ENCODE assay signal across 8 cellular contexts in genomic region chr3:128123538-128124368, GRCh38. TPM values are rescaled to one million over a fixed set of nuclear protein-coding genes. Genes with fewer than 3 reads are reported as not detected.
DNase-seq lines count a peak whose midpoint lies in the region; ATAC-seq and TF ChIP-seq lines count a peak whose summit lies in the region.

RUVBL1 (minus strand) TSS chr3:128123812; CDS start chr3:128123724, 88 bp downstream.

- peak within 1 kb of the TSS; percentile 93 for H3K9ac ChIP-seq in SK-N-SH

- H3K9me3 ChIP-seq in SK-N-SH (no peaks in the 10 kb centered on the region), suprapubic skin (no peaks in the 10 kb centered on the region)

- POLR2A ChIA-PET in SK-N-SH (lab: Yijun Ruan, JAX), result interaction anchor here (0.5 to 1.7 kb wide), 8 partner anchors 10 to 557 kb away, joined by 3 to 17 read pairs (median 4); partner anchors contain the start of gene EEFSEC

- H3F3A ChIP-seq in SK-N-SH (replicated peaks; ENCODE audit: insufficient read depth), result no peaks in the 10 kb centered on the region

- H3K27me3 ChIP-seq in SK-N-SH (ENCODE audit: insufficient read depth) (no peaks in the 10 kb centered on the region), suprapubic skin (no peaks in the 10 kb centered on the region)

- H3K9me2 ChIP-seq in SK-N-SH, result no peaks in the 10 kb centered on the region

- H3K27ac ChIP-seq in SK-N-SH (ENCODE audit: low read depth in 2 of 2, low read length in 1 of 2) (peak within 1 kb of the TSS; percentile 82 to 93), suprapubic skin (peak within 1 kb of the TSS; percentile 68)

- CTCF ChIA-PET in SK-N-SH (lab: Yijun Ruan, JAX), result interaction anchor here (0.6 to 10.8 kb wide), 12 partner anchors 9 to 557 kb away, joined by 3 to 89 read pairs (median 4); partner anchors contain the start of gene EEFSEC

- peak in 1 of 2 donors; percentile 60 for TF ChIP-seq POLR2A in suprapubic skin (IDR thresholded peaks at IDR 0.05)

- no peak for TF ChIP-seq RAD21 in SK-N-SH (IDR thresholded peaks at IDR 0.05; ENCODE audit: low read length)

- H3K4me1 ChIP-seq in SK-N-SH (ENCODE audit: control insufficient read depth in 1 of 2, insufficient read depth in 2 of 2, low read depth in 1 of 2, low read length in 1 of 2) (peaks cover 0 to 14% of the 10 kb centered on the region in 2 experiments; a peak in 2 of 4 replicates), suprapubic skin (peaks cover 12% of the 10 kb centered on the region)

- peak within 1 kb of the TSS; percentile 92 for H3K4me2 ChIP-seq in SK-N-SH

- H2AFZ ChIP-seq in SK-N-SH (ENCODE audit: low read depth), result peak within 1 kb of the TSS; percentile 90

- TF ChIP-seq EP300 in SK-N-SH (IDR thresholded peaks at IDR 0.05; ENCODE audit: borderline replicate concordance in 1 of 2, low read depth in 1 of 2, low read length in 1 of 2) (no peak), suprapubic skin (IDR thresholded peaks at IDR 0.05) (no peak)

- whole genome bisulfite sequencing in SK-N-SH (ENCODE audit: low lambda C conversion rate), result 11% methylated on average over 17 of the region's 47 CpGs
- 5% methylated on average over 29 of the region's 47 CpGs for WGBS in suprapubic skin

- H3K4me3 ChIP-seq in SK-N-SH (ENCODE audit: low read depth in 2 of 2, low read length in 1 of 2), result peak within 1 kb of the TSS; percentile 98 to 99
- peak within 1 kb of the TSS; percentile 74 for H3K4me3 ChIP-seq in suprapubic skin

- H3K79me2 ChIP-seq in SK-N-SH (ENCODE audit: insufficient read depth), result peaks cover 27% of the 10 kb centered on the region

- H4K20me1 ChIP-seq in SK-N-SH (ENCODE audit: insufficient read depth), result no peaks in the 10 kb centered on the region

- H3K36me3 ChIP-seq in SK-N-SH (replicated peaks in 1 of 2; ENCODE audit: control insufficient read depth in 1 of 2, insufficient read depth in 2 of 2, low read length in 1 of 2), result peaks cover 4 to 6% of the 10 kb centered on the region in 2 experiments
- no peaks in the 10 kb centered on the region for H3K36me3 ChIP-seq in suprapubic skin

- no peak for TF ChIP-seq CTCF in SK-N-SH (IDR thresholded peaks at IDR 0.05)
- TF ChIP-seq CTCF in suprapubic skin (IDR thresholded peaks at IDR 0.05), result no peak

- DNase-seq in GM04504 (ENCODE audit: low read depth), result peak; percentile 94
- DNase-seq in NCI-H1048 (lab: John Stamatoyannopoulos, UW), result peak; percentile 94
- DNase-seq in SK-N-SH, result peak; percentile 96
- DNase-seq in activated naive CD4-positive, alpha-beta T cell treated with anti-CD3 and anti-CD28 coated beads, Interleukin-2, amount 50 U/mL, for 16 hours, result peak; percentile 98
- DNase-seq in germinal center (ENCODE audit: low spot score), result peak; percentile 98
- peak; percentile 38 to 99 (median 95) for DNase-seq in nucleus accumbens (lab: John Stamatoyannopoulos, UW)
- peak; percentile 98 for DNase-seq in suprapubic skin (ENCODE audit: low spot score in 2 of 2)

- ATAC-seq in HG02571 (IDR thresholded peaks at IDR 0.05; ENCODE audit: unreplicated experiment), result peak; percentile 99

TF ChIP-seq in SK-N-SH, 30 proteins besides CTCF, POLR2A, EP300 and RAD21 (continues in another document):
- TF ChIP-seq SIN3A (IDR thresholded peaks at IDR 0.05; ENCODE audit: borderline replicate concordance, low read depth, low read length) (peak; percentile 83), EZH2phosphoT487 (IDR thresholded peaks at IDR 0.05; ENCODE audit: borderline replicate concordance, low read depth) (no peak), NFIC (IDR thresholded peaks at IDR 0.05; ENCODE audit: borderline replicate concordance) (no peak), GATA2 (CRISPR knock-in tag; IDR thresholded peaks at IDR 0.05) (no peak), NRF1 (IDR thresholded peaks at IDR 0.05; ENCODE audit: low read depth, low read length) (no peak), MAX (IDR thresholded peaks at IDR 0.05; ENCODE audit: low read depth) (peak; percentile 98), MEF2A (IDR thresholded peaks at IDR 0.05; ENCODE audit: borderline replicate concordance, low read depth) (no peak), SMC3 (IDR thresholded peaks at IDR 0.05; ENCODE audit: low read depth, low read length) (no peak), YY1 (IDR thresholded peaks at IDR 0.05; ENCODE audit: low read depth) (no peak), USF1 (IDR thresholded peaks at IDR 0.05; ENCODE audit: borderline replicate concordance, low read depth) (no peak), GABPA (IDR thresholded peaks at IDR 0.05; ENCODE audit: low read depth) (peak; percentile 99), CHD2 (IDR thresholded peaks at IDR 0.05; ENCODE audit: low read length, partially characterized antibody) (peak; percentile 88), IRF3 (IDR thresholded peaks at IDR 0.05; ENCODE audit: low read depth, low read length) (peak; percentile 89), RXRA (IDR thresholded peaks at IDR 0.05; ENCODE audit: borderline replicate concordance, low read depth) (no peak), FOXM1 (IDR thresholded peaks at IDR 0.05; ENCODE audit: low read depth) (no peak), TEAD4 (IDR thresholded peaks at IDR 0.05; ENCODE audit: borderline replicate concordance, insufficient read depth) (no peak), JUND (IDR thresholded peaks at IDR 0.05) (no peak), POLR2AphosphoS5 (IDR thresholded peaks at IDR 0.05; ENCODE audit: low read depth, low read length) (peak; percentile 69), FOSL2 (IDR thresholded peaks at IDR 0.05; ENCODE audit: borderline replicate concordance, low read depth) (no peak), PBX3 (IDR thresholded peaks at IDR 0.05) (peak; percentile 100), REST (IDR thresholded peaks at IDR 0.05; ENCODE audit: low read depth, low read length) (no peak), FOXJ3 (CRISPR knock-in tag; IDR thresholded peaks at IDR 0.05) (no peak), RFX5 (IDR thresholded peaks at IDR 0.05; ENCODE audit: low read length) (peak; percentile 92), RCOR1 (IDR thresholded peaks at IDR 0.05; ENCODE audit: low read length) (no peak; the same call in 1 of the 2 replicates), MXI1 (IDR thresholded peaks at IDR 0.05; ENCODE audit: low read depth, low read length) (peak; percentile 98), ELF1 (IDR thresholded peaks at IDR 0.05) (peak; percentile 83)

RNA-seq across cellular contexts. Expression of gene RUVBL1, which starts in this region (rescaled TPM):
- polyA plus RNA-seq in SK-N-SH (2012; rRNA removed), result 140 and 145 TPM in 2 replicates
- polyA plus RNA-seq in SK-N-SH (2012; cell fraction: cytosol; rRNA removed), result 148 and 151 TPM in 2 replicates
- polyA plus RNA-seq in SK-N-SH (2012; cell fraction: nucleus; rRNA removed), result 68.4 and 76.8 TPM in 2 replicates
- 10 to 100 TPM; 16.3 to 35.6 (median 28.3) TPM for total RNA-seq in suprapubic skin

Comparison
In these comparisons a context has a peak if more than half of its experiments do, and no peak if none do; other contexts are left out.
1. Peak in every context shown above with its lines: DNase-seq, ATAC-seq, H3K4me3 ChIP-seq and H3K27ac ChIP-seq.